Comparison of ENCODE assay signal across 27 cellular contexts in genomic region chr6:44528716-44529115, GRCh38.
"Had no signal": no experiment of that assay in that cellular context is flagged by ENCODE, and none has a peak within 500 bp of the region (broad histone marks: within the 10 kb centered on the region; RNA-seq: fewer than 3 reads in every experiment).

No MANE protein-coding gene starts in this region.

- H3K9me3 ChIP-seq: mucosa of descending colon, pancreas, prostate gland had no signal

- FAIRE-seq: islet of Langerhans, pancreas had no signal

- H3K27ac Mint-ChIP-seq: immature natural killer cell; memory B cell; naive thymus-derived CD4-positive, alpha-beta T cell; natural killer cell treated with Interleukin-12 subunit alpha and Interleukin-12 subunit beta and Interleukin-15 and Interleukin-18, amount 100 ng/mL, for 72 hours; stimulated activated naive CD8-positive, alpha-beta T cell treated with anti-CD3 and anti-CD28 coated beads, Interleukin-15, Interleukin-2, amounts not matched to agents 100 ng/mL and 50 ng/mL, for 24 hours; type B pancreatic cell had no signal

- ATAC-seq: mucosa of descending colon; naive thymus-derived CD4-positive, alpha-beta T cell; natural killer cell treated with Interleukin-12 subunit alpha and Interleukin-12 subunit beta and Interleukin-15 and Interleukin-18, amount 100 ng/mL, for 72 hours; pancreas; right cardiac atrium; sciatic nerve had no signal

- H3K4me3 Mint-ChIP-seq: immature natural killer cell; memory B cell; naive thymus-derived CD4-positive, alpha-beta T cell; natural killer cell treated with Interleukin-12 subunit alpha and Interleukin-12 subunit beta and Interleukin-15 and Interleukin-18, amount 100 ng/mL, for 72 hours; stimulated activated naive CD8-positive, alpha-beta T cell treated with anti-CD3 and anti-CD28 coated beads, Interleukin-15, Interleukin-2, amounts not matched to agents 100 ng/mL and 50 ng/mL, for 24 hours; type B pancreatic cell had no signal

- H3K4me1 ChIP-seq: left ventricle myocardium inferior, pancreas, prostate gland, tibial nerve, uterus had no signal

- H3K9me3 Mint-ChIP-seq: natural killer cell treated with Interleukin-12 subunit alpha and Interleukin-12 subunit beta and Interleukin-15 and Interleukin-18, amount 100 ng/mL, for 72 hours; stimulated activated naive CD8-positive, alpha-beta T cell treated with anti-CD3 and anti-CD28 coated beads, Interleukin-15, Interleukin-2, amounts not matched to agents 100 ng/mL and 50 ng/mL, for 24 hours; type B pancreatic cell had no signal

- H3K4me1 Mint-ChIP-seq: memory B cell had no signal

- H3K4me3 ChIP-seq: left ventricle myocardium inferior, lung, mucosa of descending colon, pancreas, prostate gland, skin epidermis, tibial nerve, uterus had no signal

- H3K36me3 Mint-ChIP-seq: immature natural killer cell; natural killer cell treated with Interleukin-12 subunit alpha and Interleukin-12 subunit beta and Interleukin-15 and Interleukin-18, amount 100 ng/mL, for 72 hours; type B pancreatic cell had no signal

- H3K27me3 ChIP-seq: pancreas, tibial nerve, uterus had no signal

- H3K36me3 ChIP-seq: left ventricle myocardium inferior, pancreas, prostate gland, tibial nerve, uterus had no signal

- DNase-seq: hypothalamus; immature natural killer cell; left ventricle myocardium inferior; midbrain; mucosa of descending colon; naive thymus-derived CD4-positive, alpha-beta T cell; pancreas; posterior cingulate gyrus; retina; right cardiac atrium; stimulated activated CD4-positive, alpha-beta T cell treated with anti-CD3 and anti-CD28 coated beads, Interleukin-12 subunit alpha, Interleukin-12 subunit beta, amount 100 ng/mL, for 4 hours; stimulated activated CD4-positive, alpha-beta T cell treated with anti-CD3 and anti-CD28 coated beads, Interleukin-15, amount 100 ng/mL, for 24 hours; stimulated activated CD4-positive, alpha-beta T cell treated with anti-CD3 and anti-CD28 coated beads, Interleukin-2, amount 100 ng/mL, for 24 hours; stimulated activated CD4-positive, alpha-beta T cell treated with anti-CD3 and anti-CD28 coated beads, Interleukin-4, amount 100 ng/mL, for 1 hour; stimulated activated naive CD4-positive, alpha-beta T cell; substantia nigra; uterus had no signal

- H3K27ac ChIP-seq: left ventricle myocardium inferior, pancreas, prostate gland, skin epidermis, tibial nerve, uterus had no signal
